ENCODE assay signal across 34 cellular contexts in genomic region chr1:215399787-215400186, GRCh38.
"Had no signal": no experiment of that assay in that cellular context is flagged by ENCODE, and none has a peak within 500 bp of the region (broad histone marks: within the 10 kb centered on the region; RNA-seq: fewer than 3 reads in every experiment).

No MANE protein-coding gene starts in this region.

- DNase-seq: Karpas-422, Kasumi-1, MG63, MM.1S, MV-4-11, NCI-H1048, NCI-H1092, NCI-H1092 treated with DMSO at 0.1 percent for 48 hours, NCI-H1105, NCI-H1105 treated with DMSO at 0.1 percent for 48 hours, NCI-H1417, NCI-H1417 treated with DMSO at 0.1 percent for 48 hours, NCI-H1436, NCI-H1436 treated with DMSO at 0.1 percent for 48 hours, NCI-H146, NCI-H1694, NCI-H1694 treated with DMSO at 0.1 percent for 48 hours, NCI-H187, NCI-H187 treated with DMSO at 0.1 percent for 48 hours, NCI-H1930, NCI-H2029, NCI-H2029 treated with DMSO at 0.1 percent for 48 hours, NCI-H2081, NCI-H2081 treated with DMSO at 0.1 percent for 48 hours, NCI-H2107, NCI-H2171, NCI-H2171 treated with DMSO at 0.1 percent for 48 hours, NCI-H2227 treated with DMSO at 0.1 percent for 48 hours, NCI-H226, NCI-H345, NCI-H446, NCI-H446 treated with DMSO at 0.1 percent for 48 hours, NCI-H510A, NCI-H510A treated with DMSO at 0.1 percent for 48 hours had no signal
